ENCODE assay signal across 9 cellular contexts in the genomic region with DNA sequence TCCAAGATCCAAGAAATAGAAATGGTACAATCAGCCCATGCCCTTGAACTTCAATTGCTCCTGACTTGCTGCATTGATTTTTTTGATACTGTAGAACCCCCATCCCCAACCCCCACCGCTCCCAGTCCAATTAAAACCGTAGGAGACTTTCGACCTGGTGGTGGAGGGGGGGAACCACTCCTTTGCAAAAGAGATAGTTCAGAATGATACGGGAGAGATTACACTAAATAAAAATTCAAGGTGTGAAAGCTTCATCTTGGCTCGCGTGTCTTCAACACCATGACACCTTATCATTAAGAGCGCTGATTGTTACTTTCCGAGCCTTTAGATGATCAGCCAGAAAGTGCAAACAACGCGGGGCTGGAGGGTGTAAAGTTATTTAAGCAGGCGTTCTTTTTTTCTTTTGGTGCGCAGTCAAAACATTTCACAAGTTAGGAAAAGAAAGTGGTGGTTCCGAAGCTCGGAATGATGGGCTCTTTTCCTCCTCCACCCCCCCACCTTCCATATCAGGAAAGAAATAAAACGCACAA. TPM values are rescaled to one million over a fixed set of nuclear protein-coding genes. Genes with fewer than 3 reads are reported as not detected.
DNase-seq lines count a peak whose midpoint lies in the region; ATAC-seq, FAIRE-seq and TF ChIP-seq lines count a peak whose summit lies in the region.
"Had no signal": no experiment of that assay in that cellular context is flagged by ENCODE, and none has a peak within 500 bp of the region (broad histone marks: within the 10 kb centered on the region; RNA-seq: fewer than 3 reads in every experiment).

No MANE protein-coding gene starts in this region.

- peak overlapping the region; percentile 98 for H2AFZ ChIP-seq in endothelial cell of umbilical vein (ENCODE audit: low read depth, low read length)

- no peaks in the 10 kb centered on the region for H4K20me1 ChIP-seq in endothelial cell of umbilical vein (replicated peaks; ENCODE audit: control insufficient read depth, extremely low read depth, insufficient read depth, low read length)

- POLR2A ChIA-PET in endothelial cell of umbilical vein (lab: Charles Lee), result interaction anchor here (1.2 kb wide), 1 partner anchor 17 kb away, joined by 6 read pairs; no protein-coding TSS in a partner anchor

- BruUV-seq in endothelial cell of umbilical vein (replicated peaks; lab: Mats Ljungman, UMichigan), result no TSS peak

- no peak for FAIRE-seq in endothelial cell of umbilical vein (lab: Jason Lieb, UNC)

- dilution Hi-C loops in endothelial cell of umbilical vein (cut with MboI; ENCODE audit: extremely low pct_ligation_motif_present, low sequenced_read_pairs), result no loop called here

- peak overlapping the region; percentile 98 for H3K4me2 ChIP-seq in endothelial cell of umbilical vein (ENCODE audit: insufficient read depth, low read length)

- H3K9me3 ChIP-seq in HUES64 (ENCODE audit: insufficient read depth, low read depth, low read length), result no peaks in the 10 kb centered on the region
- no peaks in the 10 kb centered on the region for H3K9me3 ChIP-seq in endothelial cell of umbilical vein (replicated peaks; ENCODE audit: control insufficient read depth, insufficient read depth, low read length)

- intact Hi-C loops in endothelial cell of umbilical vein (cut with micrococcal nuclease), result loop anchor here (1.0 to 5.0 kb wide), 7 partner anchors 31 to 1019 kb away; partner anchors contain the start of gene RAD23B
- intact Hi-C loops in natural killer cell (cut with micrococcal nuclease), result no loop called here

- peaks cover 56 to 59% of the 10 kb centered on the region in 2 donors for H3K4me1 Mint-ChIP-seq in natural killer cell

- TF ChIP-seq CTCF in 22Rv1 (IDR thresholded peaks at IDR 0.05) (no peak), endothelial cell of umbilical vein (IDR thresholded peaks at IDR 0.05; ENCODE audit: extremely low read depth in 1 of 2, insufficient read depth in 1 of 2, low read depth in 1 of 2, low read length in 2 of 2) (no peak), natural killer cell (IDR thresholded peaks at IDR 0.05) (no peak)

- H3K27ac Mint-ChIP-seq in natural killer cell, result no peak overlapping the region
- H3K27ac Mint-ChIP-seq: dendritic cell treated with granulocyte-macrophage colony-stimulating factor and Interleukin-4, amounts not matched to agents 40 ng/mL and 50 ng/mL, for 4 days had no signal

- WGBS in HUES64, result 2% methylated on average over 10 of the region's 15 CpGs

- H3K36me3 Mint-ChIP-seq in natural killer cell, result no peaks in the 10 kb centered on the region

- peaks cover 68 to 81% of the 10 kb centered on the region in 2 donors for H3K27me3 Mint-ChIP-seq in natural killer cell (ENCODE audit: low read depth in 2 of 2)

- H3K9me1 ChIP-seq in endothelial cell of umbilical vein (replicated peaks; ENCODE audit: control insufficient read depth, extremely low read depth, insufficient read depth, low read length), result no peaks in the 10 kb centered on the region

- H3K79me2 ChIP-seq in endothelial cell of umbilical vein (ENCODE audit: control insufficient read depth, insufficient read depth, low read length), result no peaks in the 10 kb centered on the region

- CTCF ChIA-PET in endothelial cell of umbilical vein (lab: Charles Lee), result interaction anchor here (1.0 kb wide), 2 partner anchors 55 to 101 kb away, joined by 3 to 4 read pairs; no protein-coding TSS in a partner anchor

- ATAC-seq in natural killer cell, result no peak
- ATAC-seq in GM21423 (IDR thresholded peaks at IDR 0.05; ENCODE audit: unreplicated experiment), result no peak
- ATAC-seq in HG02885 (IDR thresholded peaks at IDR 0.05; ENCODE audit: poor library complexity, unreplicated experiment), result no peak

- DNase-seq in endothelial cell of umbilical vein (ENCODE audit: low read depth, low spot score) (peak; percentile 26), natural killer cell (no peak), HuH-7 (ENCODE audit: low spot score) (no peak), NCI-H1930 (lab: John Stamatoyannopoulos, UW) (no peak)

- H3K9ac ChIP-seq in HUES64 (ENCODE audit: low read depth, low read length) (peak overlapping the region; percentile 94), endothelial cell of umbilical vein (replicated peaks; ENCODE audit: extremely low read depth, insufficient read depth, low read length) (peak overlapping the region; percentile 83)

- H3K4me1 ChIP-seq in HUES64 (ENCODE audit: insufficient read depth, low read length) (peaks cover 35% of the 10 kb centered on the region), endothelial cell of umbilical vein (ENCODE audit: control insufficient read depth, extremely low read depth, insufficient read depth, low read length) (peaks cover 17% of the 10 kb centered on the region)

- H3K4me3 ChIP-seq in HUES64 (ENCODE audit: low read length) (peak overlapping the region; percentile 77), endothelial cell of umbilical vein (replicated peaks in 1 of 3; ENCODE audit: insufficient read depth in 1 of 3, low read depth in 1 of 3, low read length in 3 of 3) (peak overlapping the region; percentile 69 to 97 (median 97))

- H3K27me3 ChIP-seq in HUES64 (ENCODE audit: insufficient read depth, low read length) (no peaks in the 10 kb centered on the region), endothelial cell of umbilical vein (ENCODE audit: control insufficient read depth in 2 of 2, insufficient read depth in 2 of 2, low read length in 2 of 2) (no peaks in the 10 kb centered on the region)

- no peak for TF ChIP-seq POLR2A in endothelial cell of umbilical vein (IDR thresholded peaks at IDR 0.05; ENCODE audit: low read depth, low read length)

- no peaks in the 10 kb centered on the region for H3K9me3 Mint-ChIP-seq in natural killer cell
- H3K9me3 Mint-ChIP-seq: dendritic cell treated with granulocyte-macrophage colony-stimulating factor and Interleukin-4, amounts not matched to agents 40 ng/mL and 50 ng/mL, for 4 days had no signal

- H3K4me3 Mint-ChIP-seq in natural killer cell, result peak overlapping the region; percentile 78

- H3K27ac ChIP-seq in 22Rv1, result peak overlapping the region; percentile 66
- H3K27ac ChIP-seq in HUES64 (ENCODE audit: low read depth, low read length), result peak overlapping the region; percentile 96
- peak overlapping the region; percentile 37 for H3K27ac ChIP-seq in endothelial cell of umbilical vein (ENCODE audit: insufficient read depth, low read depth, low read length)

- H3K36me3 ChIP-seq in HUES64 (ENCODE audit: insufficient read depth, low read length), result 0 out of 2 replicates have a peak, but pooled peaks cover 6% of the 10 kb centered on the region
- H3K36me3 ChIP-seq in endothelial cell of umbilical vein (ENCODE audit: control insufficient read depth in 2 of 2, extremely low read depth in 1 of 2, insufficient read depth in 2 of 2, low read length in 2 of 2), result no peaks in the 10 kb centered on the region

TF ChIP-seq in endothelial cell of umbilical vein, 7 proteins besides CTCF, POLR2A, EP300 and RAD21:
- TF ChIP-seq GATA2 (IDR thresholded peaks at IDR 0.05; ENCODE audit: insufficient read depth, insufficient read length, low read depth, low read length) (no peak), EZH2 (IDR thresholded peaks at IDR 0.05; ENCODE audit: borderline replicate concordance, low read depth, low read length, severe bottlenecking) (peak; percentile 3), POLR2AphosphoS5 (IDR thresholded peaks at IDR 0.05; ENCODE audit: insufficient read depth, low read depth, low read length) (no peak)

RNA-seq across cellular contexts. Expression of gene ZNF462, which starts 1.3 kb away (rescaled TPM):
- 36.0 TPM for polyA plus RNA-seq in HUES64 (2013, experiment 1 of 2)
- polyA plus RNA-seq in HUES64 (2013, experiment 2 of 2), result 35.5 TPM
- total RNA-seq in endothelial cell of umbilical vein (24.7 and 27.0 TPM in 2 replicates), natural killer cell (under 1 TPM; 0.33 to 0.93 (median 0.35) TPM)
- polyA plus RNA-seq in endothelial cell of umbilical vein, result 6.2 and 6.3 TPM in 2 replicates
- polyA plus RNA-seq in endothelial cell of umbilical vein (2011; cell fraction: cytosol; rRNA removed), result 7.3 and 8.1 TPM in 2 replicates
- polyA plus RNA-seq in endothelial cell of umbilical vein (2011; cell fraction: nucleus; rRNA removed), result 21.7 and 25.0 TPM in 2 replicates
- 5.5 and 6.6 TPM in 2 replicates for polyA plus RNA-seq in endothelial cell of umbilical vein (2012)
- 38.8 and 52.1 TPM in 2 replicates for polyA minus RNA-seq in endothelial cell of umbilical vein
- polyA minus RNA-seq in endothelial cell of umbilical vein (2011; cell fraction: cytosol; rRNA and poly(A)+ RNA removed), result 2.4 TPM
- polyA minus RNA-seq in endothelial cell of umbilical vein (2011; cell fraction: nucleus; rRNA and poly(A)+ RNA removed), result 55.4 and 63.8 TPM in 2 replicates

Comparison
In these comparisons a context has a peak if more than half of its experiments do, and no peak if none do; other contexts are left out.
1. H3K27ac ChIP-seq: peak in every context shown above with its lines; median percentile 96 in HUES64; 66 in 22Rv1; 37 in endothelial cell of umbilical vein.
2. RNA of gene ZNF462, which starts 1.3 kb away (total RNA-seq): 24.7 to 27.0 TPM in endothelial cell of umbilical vein; 0.33 to 0.93 TPM in natural killer cell; every median in the first group is over 10 times any median in the second.